In the genomic region with DNA sequence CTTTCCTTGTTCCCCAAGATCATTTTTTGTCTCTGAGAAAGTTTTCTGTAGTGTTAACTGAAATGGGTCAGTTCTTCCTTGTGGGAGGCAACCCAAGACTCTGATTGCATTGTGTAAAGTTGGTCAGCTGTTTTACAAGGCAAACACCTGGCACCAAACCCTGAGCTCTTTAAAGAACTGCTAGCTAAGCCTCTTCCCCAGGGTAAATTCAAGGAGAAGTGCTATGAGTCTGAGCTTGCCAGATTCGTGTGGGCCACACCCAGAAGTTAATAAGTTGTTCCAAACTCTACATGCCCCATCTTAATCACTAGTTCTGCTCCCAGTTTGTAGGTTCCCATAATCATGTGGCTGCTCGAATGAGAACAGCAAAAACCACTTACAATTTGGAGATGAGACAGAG, we compare ENCODE assay signal across 17 cellular contexts.
DNase-seq lines count a peak whose midpoint lies in the region; ATAC-seq, FAIRE-seq and TF ChIP-seq lines count a peak whose summit lies in the region.
"Had no signal": no experiment of that assay in that cellular context is flagged by ENCODE, and none has a peak within 500 bp of the region (broad histone marks: within the 10 kb centered on the region; RNA-seq: fewer than 3 reads in every experiment).

No MANE protein-coding gene starts in this region.

- H3K9me3 ChIP-seq in CD4-positive, CD25-positive, alpha-beta regulatory T cell (ENCODE audit: control insufficient read depth in 2 of 2, low read length in 2 of 2), result peaks cover 0 to 2% of the 10 kb centered on the region in 2 experiments
- H3K9me3 ChIP-seq in CD8-positive, alpha-beta memory T cell (ENCODE audit: low read length), result no peaks in the 10 kb centered on the region
- H3K9me3 ChIP-seq: BLaER1 treated with 17β-estradiol and CSF1 and Interleukin-3, amounts not matched to agents 10 nM and 100 nM had no signal

- POLR2A ChIA-PET in CD8-positive, alpha-beta memory T cell (lab: Charles Lee), result no interaction called here

- no peak for ATAC-seq in CD4-positive, CD25-positive, alpha-beta regulatory T cell (ENCODE audit: low read depth in 2 of 2)
- no peak for ATAC-seq in GM19351 (IDR thresholded peaks at IDR 0.05; ENCODE audit: unreplicated experiment)
- ATAC-seq: activated CD4-positive, CD25-positive, alpha-beta regulatory T cell treated with anti-CD3 and anti-CD28 coated beads, Interleukin-2, amount 50 U/mL, for 24 hours; activated T-cell treated with anti-CD3 and anti-CD28 coated beads, Interleukin-2, amount 50 U/mL, for 72 hours; natural killer cell treated with Interleukin-12 subunit alpha and Interleukin-12 subunit beta and Interleukin-15 and Interleukin-18, amount 100 ng/mL, for 72 hours; SK-N-SH treated with all-trans-retinoic acid at 6 μM for 48 hours had no signal

- CTCF ChIA-PET in CD8-positive, alpha-beta memory T cell (lab: Charles Lee), result interaction anchor here (0.6 to 1.2 kb wide), 2 partner anchors 25 to 120 kb away, joined by 3 read pairs; no protein-coding TSS in a partner anchor

- H3K4me3 ChIP-seq in CD4-positive, CD25-positive, alpha-beta regulatory T cell (ENCODE audit: low read depth, low read length), result no peak overlapping the region
- H3K4me3 ChIP-seq in CD8-positive, alpha-beta memory T cell (ENCODE audit: low read length), result no peak overlapping the region
- H3K4me3 ChIP-seq: BLaER1 treated with 17β-estradiol and CSF1 and Interleukin-3, amounts not matched to agents 10 nM and 100 nM; cardiac muscle cell had no signal

- peaks cover 0 to 5% (median 0%) of the 10 kb centered on the region in 7 donors for H3K9me3 Mint-ChIP-seq in CD4-positive, CD25-positive, alpha-beta regulatory T cell
- no peaks in the 10 kb centered on the region for H3K9me3 Mint-ChIP-seq in CD8-positive, alpha-beta memory T cell
- H3K9me3 Mint-ChIP-seq: immature natural killer cell; natural killer cell treated with Interleukin-12 subunit alpha and Interleukin-12 subunit beta and Interleukin-15 and Interleukin-18, amount 100 ng/mL, for 72 hours had no signal

- H3K4me1 ChIP-seq in CD4-positive, CD25-positive, alpha-beta regulatory T cell (ENCODE audit: control insufficient read depth, insufficient read depth, low read length, poor library complexity, severe bottlenecking), result no peaks in the 10 kb centered on the region
- no peaks in the 10 kb centered on the region for H3K4me1 ChIP-seq in CD8-positive, alpha-beta memory T cell (ENCODE audit: insufficient read depth, low read length)
- H3K4me1 ChIP-seq: BLaER1 treated with 17β-estradiol and CSF1 and Interleukin-3, amounts not matched to agents 10 nM and 100 nM had no signal

- H3K4me1 Mint-ChIP-seq in CD4-positive, CD25-positive, alpha-beta regulatory T cell, result peaks cover 0 to 10% (median 4%) of the 10 kb centered on the region in 4 donors
- no peaks in the 10 kb centered on the region for H3K4me1 Mint-ChIP-seq in CD8-positive, alpha-beta memory T cell
- H3K4me1 Mint-ChIP-seq: immature natural killer cell had no signal

- H3K36me3 ChIP-seq in CD4-positive, CD25-positive, alpha-beta regulatory T cell (ENCODE audit: control insufficient read depth, insufficient read depth, low read length), result no peaks in the 10 kb centered on the region
- no peaks in the 10 kb centered on the region for H3K36me3 ChIP-seq in CD8-positive, alpha-beta memory T cell (ENCODE audit: insufficient read depth, low read length)
- H3K36me3 ChIP-seq: BLaER1 treated with 17β-estradiol and CSF1 and Interleukin-3, amounts not matched to agents 10 nM and 100 nM; cardiac muscle cell had no signal

- TF ChIP-seq POLR2A in GM12891 (IDR thresholded peaks at IDR 0.05; ENCODE audit: low read depth, low read length), result no peak

- no peak overlapping the region for H3K27ac ChIP-seq in CD4-positive, CD25-positive, alpha-beta regulatory T cell (ENCODE audit: insufficient read depth, low read length, poor library complexity, severe bottlenecking)
- no peak overlapping the region for H3K27ac ChIP-seq in CD8-positive, alpha-beta memory T cell (ENCODE audit: low read depth, low read length)
- H3K27ac ChIP-seq: BLaER1 treated with 17β-estradiol and CSF1 and Interleukin-3, amounts not matched to agents 10 nM and 100 nM; cardiac muscle cell had no signal

- no peak for DNase-seq in CD4-positive, CD25-positive, alpha-beta regulatory T cell
- DNase-seq in NCI-H2029 (lab: John Stamatoyannopoulos, UW) (peak; percentile 16), fibroblast of gingiva (ENCODE audit: low read depth) (peak; percentile 25), renal cortical epithelial cell (ENCODE audit: low read depth) (peak; percentile 86), COLO668 (lab: John Stamatoyannopoulos, UW; ENCODE audit: unreplicated experiment) (no peak), GM12891 (ENCODE audit: insufficient read length, low spot score) (no peak)
- no peak for DNase-seq in CD8-positive, alpha-beta memory T cell
- DNase-seq: activated T-cell treated with anti-CD3 and anti-CD28 coated beads, Interleukin-2, amount 50 U/mL, for 72 hours; erythroblast; immature natural killer cell; NCI-H524 treated with DMSO at 0.1 percent for 48 hours had no signal

- no peaks in the 10 kb centered on the region for H3K36me3 Mint-ChIP-seq in CD4-positive, CD25-positive, alpha-beta regulatory T cell
- H3K36me3 Mint-ChIP-seq in CD8-positive, alpha-beta memory T cell, result peaks cover 0 to 24% (median 0%) of the 10 kb centered on the region in 3 donors
- H3K36me3 Mint-ChIP-seq: immature natural killer cell; natural killer cell treated with Interleukin-12 subunit alpha and Interleukin-12 subunit beta and Interleukin-15 and Interleukin-18, amount 100 ng/mL, for 72 hours had no signal

- no peak overlapping the region for H3K4me3 Mint-ChIP-seq in CD4-positive, CD25-positive, alpha-beta regulatory T cell
- no peak overlapping the region for H3K4me3 Mint-ChIP-seq in CD8-positive, alpha-beta memory T cell
- H3K4me3 Mint-ChIP-seq: activated T-cell treated with anti-CD3 and anti-CD28 coated beads, Interleukin-2, amount 50 U/mL, for 72 hours; immature natural killer cell; natural killer cell treated with Interleukin-12 subunit alpha and Interleukin-12 subunit beta and Interleukin-15 and Interleukin-18, amount 100 ng/mL, for 72 hours had no signal

- peak overlapping the region in 2 of 3 donors; percentile 13 to 53 for H3K27ac Mint-ChIP-seq in CD4-positive, CD25-positive, alpha-beta regulatory T cell
- H3K27ac Mint-ChIP-seq in CD8-positive, alpha-beta memory T cell, result peak overlapping the region in 1 of 8 donors; percentile 47
- H3K27ac Mint-ChIP-seq: activated T-cell treated with anti-CD3 and anti-CD28 coated beads, Interleukin-2, amount 50 U/mL, for 72 hours; natural killer cell treated with Interleukin-12 subunit alpha and Interleukin-12 subunit beta and Interleukin-15 and Interleukin-18, amount 100 ng/mL, for 72 hours had no signal

- no peak for FAIRE-seq in GM12891 (lab: Jason Lieb, UNC)

- no peaks in the 10 kb centered on the region for H3K27me3 ChIP-seq in CD4-positive, CD25-positive, alpha-beta regulatory T cell (ENCODE audit: control insufficient read depth, insufficient read depth, low read length)
- H3K27me3 ChIP-seq in CD8-positive, alpha-beta memory T cell (ENCODE audit: insufficient read depth, low read length, poor library complexity, severe bottlenecking), result no peaks in the 10 kb centered on the region
- H3K27me3 ChIP-seq: BLaER1 treated with 17β-estradiol and CSF1 and Interleukin-3, amounts not matched to agents 10 nM and 100 nM; cardiac muscle cell had no signal

- H3K27me3 Mint-ChIP-seq in CD4-positive, CD25-positive, alpha-beta regulatory T cell, result no peaks in the 10 kb centered on the region
- no peaks in the 10 kb centered on the region for H3K27me3 Mint-ChIP-seq in CD8-positive, alpha-beta memory T cell
- H3K27me3 Mint-ChIP-seq: natural killer cell treated with Interleukin-12 subunit alpha and Interleukin-12 subunit beta and Interleukin-15 and Interleukin-18, amount 100 ng/mL, for 72 hours had no signal

TF ChIP-seq in GM12891, 5 proteins besides CTCF, POLR2A, EP300 and RAD21:
- TF ChIP-seq SPI1 (IDR thresholded peaks at IDR 0.05; ENCODE audit: low read depth, low read length) (no peak), TAF1 (IDR thresholded peaks at IDR 0.05; ENCODE audit: low read depth, low read length) (no peak), POU2F2 (IDR thresholded peaks at IDR 0.05; ENCODE audit: low read depth, low read length) (no peak), PAX5 (IDR thresholded peaks at IDR 0.05; ENCODE audit: insufficient read depth, low read length, severe bottlenecking) (no peak), POLR2AphosphoS5 (IDR thresholded peaks at IDR 0.05; ENCODE audit: low read depth, low read length) (no peak)

Comparison
In these comparisons a context has a peak if more than half of its experiments do, and no peak if none do; other contexts are left out.
1. DNase-seq: peak in NCI-H2029 (single experiment), fibroblast of gingiva (single experiment) and renal cortical epithelial cell (single experiment); none in CD4-positive, CD25-positive, alpha-beta regulatory T cell (0 of 3), CD8-positive, alpha-beta memory T cell (0 of 5), COLO668 (single experiment) and GM12891 (single experiment).